In the genomic region with DNA sequence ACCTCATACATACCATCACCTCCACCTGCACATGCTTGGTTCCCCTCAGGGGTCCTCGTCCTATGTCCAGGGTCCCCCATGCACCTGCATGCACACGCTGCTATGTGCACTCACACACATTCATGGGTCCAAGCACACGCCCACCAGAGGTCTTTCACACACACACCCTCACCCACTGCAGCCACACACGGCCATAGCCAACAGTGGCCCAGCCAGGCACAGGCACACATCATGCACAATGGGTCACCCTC, we compare ENCODE assay signal across 9 cellular contexts. TPM values are rescaled to one million over a fixed set of nuclear protein-coding genes. Genes with fewer than 3 reads are reported as not detected.
DNase-seq lines count a peak whose midpoint lies in the region; ATAC-seq and TF ChIP-seq lines count a peak whose summit lies in the region.
"Had no signal": no experiment of that assay in that cellular context is flagged by ENCODE, and none has a peak within 500 bp of the region (broad histone marks: within the 10 kb centered on the region; RNA-seq: fewer than 3 reads in every experiment).

No MANE protein-coding gene starts in this region.

- H3K4me1 ChIP-seq in ES-I3 (ENCODE audit: insufficient read depth, low read length) (peaks cover 51% of the 10 kb centered on the region), right atrium auricular region (peaks cover 0 to 52% of the 10 kb centered on the region in 2 donors)

- no peaks in the 10 kb centered on the region for H3K27me3 ChIP-seq in right atrium auricular region

- peak overlapping the region; percentile 42 for H3K4me3 Mint-ChIP-seq in activated CD8-positive, alpha-beta T cell treated with anti-CD3 and anti-CD28 coated beads, Interleukin-2, amount 10 ng/mL, durations not matched to agents 7 days and 5 days

- H3K9ac ChIP-seq in ES-I3 (ENCODE audit: low read depth, low read length): peak overlapping the region; percentile 61; the same call in 1 of the 2 replicates

- no peaks in the 10 kb centered on the region for H3K9me3 ChIP-seq in ES-I3 (ENCODE audit: control insufficient read depth, insufficient read depth, low read length)
- no peaks in the 10 kb centered on the region for H3K9me3 ChIP-seq in right atrium auricular region

- no peak for ATAC-seq in activated CD8-positive, alpha-beta T cell treated with anti-CD3 and anti-CD28 coated beads, Interleukin-2, amount 10 ng/mL, durations not matched to agents 7 days and 5 days
- ATAC-seq in GM21717 (IDR thresholded peaks at IDR 0.05; ENCODE audit: unreplicated experiment): no peak

- no peaks in the 10 kb centered on the region for H3K9me3 Mint-ChIP-seq in activated CD8-positive, alpha-beta T cell treated with anti-CD3 and anti-CD28 coated beads, Interleukin-2, amount 10 ng/mL, durations not matched to agents 7 days and 5 days (ENCODE audit: insufficient read depth)

- H3K27ac ChIP-seq in right atrium auricular region: peak overlapping the region in 1 of 2 donors; percentile 60

- peaks cover 47% of the 10 kb centered on the region for H3K27me3 Mint-ChIP-seq in activated CD8-positive, alpha-beta T cell treated with anti-CD3 and anti-CD28 coated beads, Interleukin-2, amount 10 ng/mL, durations not matched to agents 7 days and 5 days (ENCODE audit: low read depth)

- H3K36me3 Mint-ChIP-seq in activated CD8-positive, alpha-beta T cell treated with anti-CD3 and anti-CD28 coated beads, Interleukin-2, amount 10 ng/mL, durations not matched to agents 7 days and 5 days (ENCODE audit: low read depth): no peaks in the 10 kb centered on the region

- H3K4me3 ChIP-seq in right atrium auricular region (peak overlapping the region; percentile 57 to 61), retinal pigment epithelial cell (ENCODE audit: low read length) (peak overlapping the region; percentile 52)

- CTCF ChIA-PET in activated CD8-positive, alpha-beta T cell treated with anti-CD3 and anti-CD28 coated beads, Interleukin-2, amount 10 ng/mL, durations not matched to agents 7 days and 5 days (lab: Charles Lee): no interaction called here

- H3K36me3 ChIP-seq in ES-I3 (ENCODE audit: insufficient read depth, low read length) (no peaks in the 10 kb centered on the region), right atrium auricular region (no peaks in the 10 kb centered on the region)

- no peak overlapping the region for H3K27ac Mint-ChIP-seq in activated CD8-positive, alpha-beta T cell treated with anti-CD3 and anti-CD28 coated beads, Interleukin-2, amount 10 ng/mL, durations not matched to agents 7 days and 5 days

- TF ChIP-seq CTCF in right atrium auricular region (IDR thresholded peaks at IDR 0.05): no peak
- TF ChIP-seq CTCF in retinal pigment epithelial cell (conservative IDR thresholded peaks at IDR 0.05; ENCODE audit: low read depth, low read length): no peak

- POLR2A ChIA-PET in activated CD8-positive, alpha-beta T cell treated with anti-CD3 and anti-CD28 coated beads, Interleukin-2, amount 10 ng/mL, durations not matched to agents 7 days and 5 days (lab: Charles Lee): no interaction called here

- DNase-seq in activated CD8-positive, alpha-beta T cell treated with anti-CD3 and anti-CD28 coated beads, Interleukin-2, amount 10 ng/mL, durations not matched to agents 7 days and 5 days: no peak
- DNase-seq in right atrium auricular region (ENCODE audit: low spot score) (no peak), retinal pigment epithelial cell (ENCODE audit: low read depth) (no peak), NCI-H1048 (lab: John Stamatoyannopoulos, UW) (no peak), cerebellar cortex (ENCODE audit: low spot score) (no peak), DMS 273 treated with DMSO at 0.1 percent for 48 hours (lab: John Stamatoyannopoulos, UW) (no peak)
- DNase-seq: activated CD4-positive, alpha-beta T cell treated with anti-CD3 and anti-CD28 coated beads, Interleukin-2, amount 50 U/mL, for 48 hours had no signal

- peaks cover 16% of the 10 kb centered on the region for H3K4me1 Mint-ChIP-seq in activated CD8-positive, alpha-beta T cell treated with anti-CD3 and anti-CD28 coated beads, Interleukin-2, amount 10 ng/mL, durations not matched to agents 7 days and 5 days (ENCODE audit: low read depth)

RNA-seq across cellular contexts. Expression of a gene that starts 1.2 kb away (rescaled TPM):
- not detected for total RNA-seq in activated CD8-positive, alpha-beta T cell treated with anti-CD3 and anti-CD28 coated beads, Interleukin-2, amount 10 ng/mL, durations not matched to agents 7 days and 5 days
- 10 to 100 TPM; 15.9 to 43.8 TPM for total RNA-seq in right atrium auricular region

Comparison
In these comparisons a context has a peak if more than half of its experiments do, and no peak if none do; other contexts are left out.
1. RNA of a gene that starts 1.2 kb away (total RNA-seq): 15.9 to 43.8 TPM in right atrium auricular region; not detected in activated CD8-positive, alpha-beta T cell treated with anti-CD3 and anti-CD28 coated beads, Interleukin-2, amount 10 ng/mL, durations not matched to agents 7 days and 5 days; every median in the first group is over 10 times any median in the second.